In the genomic region with DNA sequence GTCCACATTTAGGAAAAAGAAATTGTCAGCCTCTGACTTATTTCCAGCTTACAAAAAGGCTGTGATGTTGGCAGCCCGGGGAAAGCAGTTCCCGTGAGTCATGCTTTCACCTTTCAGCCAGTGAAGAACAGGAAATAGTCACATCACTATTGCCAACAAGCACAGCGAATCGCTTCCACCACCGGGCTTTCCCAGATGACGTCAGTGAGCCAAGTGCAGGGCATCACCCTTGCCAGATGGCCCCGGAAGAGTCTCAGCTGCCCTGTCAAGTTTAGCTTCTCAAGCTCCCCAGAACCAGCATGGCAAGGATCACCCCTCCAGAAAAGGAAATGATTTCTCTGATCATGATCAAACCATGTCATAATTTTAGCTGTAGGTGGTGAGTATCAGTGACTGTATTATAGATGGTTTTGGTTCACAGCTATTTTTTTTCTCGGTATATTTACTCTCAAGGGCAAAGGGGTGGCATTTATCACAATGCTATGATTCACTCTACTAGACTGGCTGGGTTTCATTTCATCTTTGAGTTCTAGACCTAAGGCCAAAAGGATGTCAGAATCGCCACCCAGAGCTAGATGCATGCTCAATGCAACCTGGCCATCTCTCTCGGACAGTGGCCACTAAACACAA, we compare ENCODE assay signal across 1 cellular context.
TF ChIP-seq lines count a peak whose summit lies in the region.

No MANE protein-coding gene starts in this region.

TF ChIP-seq in K562, 482 proteins besides CTCF, POLR2A, EP300 and RAD21 (continued from another document and continues in another):
- TF ChIP-seq HDAC3 (IDR thresholded peaks at IDR 0.05; ENCODE audit: borderline replicate concordance, partially characterized antibody): no peak
- no peak for TF ChIP-seq FOXK1 (CRISPR knock-in tag; IDR thresholded peaks at IDR 0.05; ENCODE audit: borderline replicate concordance)
- no peak for TF ChIP-seq KLF16 (IDR thresholded peaks at IDR 0.05)
- no peak for TF ChIP-seq PML (IDR thresholded peaks at IDR 0.05; ENCODE audit: low read length)
- TF ChIP-seq, protein P1, sequence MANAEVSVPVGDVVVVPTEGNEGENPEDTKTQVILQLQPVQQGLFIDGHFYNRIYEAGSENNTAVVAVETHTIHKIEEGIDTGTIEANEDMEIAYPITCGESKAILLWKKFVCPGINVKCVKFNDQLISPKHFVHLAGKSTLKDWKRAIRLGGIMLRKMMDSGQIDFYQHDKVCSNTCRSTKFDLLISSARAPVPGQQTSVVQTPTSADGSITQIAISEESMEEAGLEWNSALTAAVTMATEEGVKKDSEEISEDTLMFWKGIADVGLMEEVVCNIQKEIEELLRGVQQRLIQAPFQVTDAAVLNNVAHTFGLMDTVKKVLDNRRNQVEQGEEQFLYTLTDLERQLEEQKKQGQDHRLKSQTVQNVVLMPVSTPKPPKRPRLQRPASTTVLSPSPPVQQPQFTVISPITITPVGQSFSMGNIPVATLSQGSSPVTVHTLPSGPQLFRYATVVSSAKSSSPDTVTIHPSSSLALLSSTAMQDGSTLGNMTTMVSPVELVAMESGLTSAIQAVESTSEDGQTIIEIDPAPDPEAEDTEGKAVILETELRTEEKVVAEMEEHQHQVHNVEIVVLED (CRISPR knock-in tag; IDR thresholded peaks at IDR 0.05): no peak
- peak; percentile 74; the same call in 1 of the 2 replicates for TF ChIP-seq ATF7 (IDR thresholded peaks at IDR 0.05)
- TF ChIP-seq RBM14 (IDR thresholded peaks at IDR 0.05; ENCODE audit: borderline replicate concordance, insufficient read depth, low read depth, low read length): no peak
- TF ChIP-seq NFRKB (IDR thresholded peaks at IDR 0.05; ENCODE audit: low read depth): no peak
- TF ChIP-seq CREM (IDR thresholded peaks at IDR 0.05; ENCODE audit: low read depth): peak; percentile 68
- TF ChIP-seq ZNF124 (CRISPR knock-in tag; IDR thresholded peaks at IDR 0.05): no peak
- TF ChIP-seq ZNF431 (CRISPR knock-in tag; IDR thresholded peaks at IDR 0.05): no peak
- peak; percentile 84 for TF ChIP-seq ZNF24 (IDR thresholded peaks at IDR 0.05)
- TF ChIP-seq JUNB (CRISPR knock-in tag; conservative IDR thresholded peaks at IDR 0.05): no peak
- no peak for TF ChIP-seq TCF7L2 (IDR thresholded peaks at IDR 0.05; ENCODE audit: low read depth, low read length)
- peak; percentile 48; the same call in 1 of the 2 replicates for TF ChIP-seq JUND (IDR thresholded peaks at IDR 0.05; ENCODE audit: borderline replicate concordance, low read depth, low read length)
- no peak for TF ChIP-seq JUND (tag; IDR thresholded peaks at IDR 0.05; ENCODE audit: borderline replicate concordance, low read depth, low read length)
- no peak for TF ChIP-seq EZH2 (IDR thresholded peaks at IDR 0.05; ENCODE audit: borderline replicate concordance, low read depth, low read length)
- TF ChIP-seq, protein P2, sequence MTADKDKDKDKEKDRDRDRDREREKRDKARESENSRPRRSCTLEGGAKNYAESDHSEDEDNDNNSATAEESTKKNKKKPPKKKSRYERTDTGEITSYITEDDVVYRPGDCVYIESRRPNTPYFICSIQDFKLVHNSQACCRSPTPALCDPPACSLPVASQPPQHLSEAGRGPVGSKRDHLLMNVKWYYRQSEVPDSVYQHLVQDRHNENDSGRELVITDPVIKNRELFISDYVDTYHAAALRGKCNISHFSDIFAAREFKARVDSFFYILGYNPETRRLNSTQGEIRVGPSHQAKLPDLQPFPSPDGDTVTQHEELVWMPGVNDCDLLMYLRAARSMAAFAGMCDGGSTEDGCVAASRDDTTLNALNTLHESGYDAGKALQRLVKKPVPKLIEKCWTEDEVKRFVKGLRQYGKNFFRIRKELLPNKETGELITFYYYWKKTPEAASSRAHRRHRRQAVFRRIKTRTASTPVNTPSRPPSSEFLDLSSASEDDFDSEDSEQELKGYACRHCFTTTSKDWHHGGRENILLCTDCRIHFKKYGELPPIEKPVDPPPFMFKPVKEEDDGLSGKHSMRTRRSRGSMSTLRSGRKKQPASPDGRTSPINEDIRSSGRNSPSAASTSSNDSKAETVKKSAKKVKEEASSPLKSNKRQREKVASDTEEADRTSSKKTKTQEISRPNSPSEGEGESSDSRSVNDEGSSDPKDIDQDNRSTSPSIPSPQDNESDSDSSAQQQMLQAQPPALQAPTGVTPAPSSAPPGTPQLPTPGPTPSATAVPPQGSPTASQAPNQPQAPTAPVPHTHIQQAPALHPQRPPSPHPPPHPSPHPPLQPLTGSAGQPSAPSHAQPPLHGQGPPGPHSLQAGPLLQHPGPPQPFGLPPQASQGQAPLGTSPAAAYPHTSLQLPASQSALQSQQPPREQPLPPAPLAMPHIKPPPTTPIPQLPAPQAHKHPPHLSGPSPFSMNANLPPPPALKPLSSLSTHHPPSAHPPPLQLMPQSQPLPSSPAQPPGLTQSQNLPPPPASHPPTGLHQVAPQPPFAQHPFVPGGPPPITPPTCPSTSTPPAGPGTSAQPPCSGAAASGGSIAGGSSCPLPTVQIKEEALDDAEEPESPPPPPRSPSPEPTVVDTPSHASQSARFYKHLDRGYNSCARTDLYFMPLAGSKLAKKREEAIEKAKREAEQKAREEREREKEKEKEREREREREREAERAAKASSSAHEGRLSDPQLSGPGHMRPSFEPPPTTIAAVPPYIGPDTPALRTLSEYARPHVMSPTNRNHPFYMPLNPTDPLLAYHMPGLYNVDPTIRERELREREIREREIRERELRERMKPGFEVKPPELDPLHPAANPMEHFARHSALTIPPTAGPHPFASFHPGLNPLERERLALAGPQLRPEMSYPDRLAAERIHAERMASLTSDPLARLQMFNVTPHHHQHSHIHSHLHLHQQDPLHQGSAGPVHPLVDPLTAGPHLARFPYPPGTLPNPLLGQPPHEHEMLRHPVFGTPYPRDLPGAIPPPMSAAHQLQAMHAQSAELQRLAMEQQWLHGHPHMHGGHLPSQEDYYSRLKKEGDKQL (CRISPR knock-in tag; IDR thresholded peaks at IDR 0.05; ENCODE audit: borderline replicate concordance): no peak
- no peak for TF ChIP-seq MED1 (CRISPR knock-in tag; IDR thresholded peaks at IDR 0.05; ENCODE audit: borderline replicate concordance)
- no peak for TF ChIP-seq RHOXF2B (CRISPR knock-in tag; conservative IDR thresholded peaks at IDR 0.05)
- TF ChIP-seq THRAP3 (IDR thresholded peaks at IDR 0.05; ENCODE audit: borderline replicate concordance): no peak
- peak; percentile 55; the same call in 1 of the 2 replicates for TF ChIP-seq ZNF175 (CRISPR knock-in tag; IDR thresholded peaks at IDR 0.05; ENCODE audit: low read depth)
- no peak for TF ChIP-seq PHF20 (IDR thresholded peaks at IDR 0.05; ENCODE audit: partially characterized antibody)
- TF ChIP-seq, protein P3, sequence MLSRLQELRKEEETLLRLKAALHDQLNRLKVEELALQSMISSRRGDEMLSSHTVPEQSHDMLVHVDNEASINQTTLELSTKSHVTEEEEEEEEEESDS (CRISPR knock-in tag; IDR thresholded peaks at IDR 0.05): no peak
- TF ChIP-seq ARID1B (IDR thresholded peaks at IDR 0.05): no peak
- TF ChIP-seq MTA3 (IDR thresholded peaks at IDR 0.05; ENCODE audit: borderline replicate concordance): no peak
- no peak for TF ChIP-seq NFE2 (IDR thresholded peaks at IDR 0.05; ENCODE audit: low read depth)
- TF ChIP-seq TSC22D4 (tag; IDR thresholded peaks at IDR 0.05): no peak
- TF ChIP-seq, protein P4, sequence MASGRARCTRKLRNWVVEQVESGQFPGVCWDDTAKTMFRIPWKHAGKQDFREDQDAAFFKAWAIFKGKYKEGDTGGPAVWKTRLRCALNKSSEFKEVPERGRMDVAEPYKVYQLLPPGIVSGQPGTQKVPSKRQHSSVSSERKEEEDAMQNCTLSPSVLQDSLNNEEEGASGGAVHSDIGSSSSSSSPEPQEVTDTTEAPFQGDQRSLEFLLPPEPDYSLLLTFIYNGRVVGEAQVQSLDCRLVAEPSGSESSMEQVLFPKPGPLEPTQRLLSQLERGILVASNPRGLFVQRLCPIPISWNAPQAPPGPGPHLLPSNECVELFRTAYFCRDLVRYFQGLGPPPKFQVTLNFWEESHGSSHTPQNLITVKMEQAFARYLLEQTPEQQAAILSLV (tag; IDR thresholded peaks at IDR 0.05): no peak
- TF ChIP-seq KDM1A (IDR thresholded peaks at IDR 0.05): no peak
- TF ChIP-seq STAT5B (CRISPR knock-in tag; IDR thresholded peaks at IDR 0.05): no peak
- no peak for TF ChIP-seq ZKSCAN3 (CRISPR knock-in tag; IDR thresholded peaks at IDR 0.05)
- TF ChIP-seq, protein P5, sequence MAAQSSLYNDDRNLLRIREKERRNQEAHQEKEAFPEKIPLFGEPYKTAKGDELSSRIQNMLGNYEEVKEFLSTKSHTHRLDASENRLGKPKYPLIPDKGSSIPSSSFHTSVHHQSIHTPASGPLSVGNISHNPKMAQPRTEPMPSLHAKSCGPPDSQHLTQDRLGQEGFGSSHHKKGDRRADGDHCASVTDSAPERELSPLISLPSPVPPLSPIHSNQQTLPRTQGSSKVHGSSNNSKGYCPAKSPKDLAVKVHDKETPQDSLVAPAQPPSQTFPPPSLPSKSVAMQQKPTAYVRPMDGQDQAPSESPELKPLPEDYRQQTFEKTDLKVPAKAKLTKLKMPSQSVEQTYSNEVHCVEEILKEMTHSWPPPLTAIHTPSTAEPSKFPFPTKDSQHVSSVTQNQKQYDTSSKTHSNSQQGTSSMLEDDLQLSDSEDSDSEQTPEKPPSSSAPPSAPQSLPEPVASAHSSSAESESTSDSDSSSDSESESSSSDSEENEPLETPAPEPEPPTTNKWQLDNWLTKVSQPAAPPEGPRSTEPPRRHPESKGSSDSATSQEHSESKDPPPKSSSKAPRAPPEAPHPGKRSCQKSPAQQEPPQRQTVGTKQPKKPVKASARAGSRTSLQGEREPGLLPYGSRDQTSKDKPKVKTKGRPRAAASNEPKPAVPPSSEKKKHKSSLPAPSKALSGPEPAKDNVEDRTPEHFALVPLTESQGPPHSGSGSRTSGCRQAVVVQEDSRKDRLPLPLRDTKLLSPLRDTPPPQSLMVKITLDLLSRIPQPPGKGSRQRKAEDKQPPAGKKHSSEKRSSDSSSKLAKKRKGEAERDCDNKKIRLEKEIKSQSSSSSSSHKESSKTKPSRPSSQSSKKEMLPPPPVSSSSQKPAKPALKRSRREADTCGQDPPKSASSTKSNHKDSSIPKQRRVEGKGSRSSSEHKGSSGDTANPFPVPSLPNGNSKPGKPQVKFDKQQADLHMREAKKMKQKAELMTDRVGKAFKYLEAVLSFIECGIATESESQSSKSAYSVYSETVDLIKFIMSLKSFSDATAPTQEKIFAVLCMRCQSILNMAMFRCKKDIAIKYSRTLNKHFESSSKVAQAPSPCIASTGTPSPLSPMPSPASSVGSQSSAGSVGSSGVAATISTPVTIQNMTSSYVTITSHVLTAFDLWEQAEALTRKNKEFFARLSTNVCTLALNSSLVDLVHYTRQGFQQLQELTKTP (IDR thresholded peaks at IDR 0.05; ENCODE audit: low read depth in 1 of 2, partially characterized antibody in 2 of 2): no peak
- TF ChIP-seq DIDO1 (tag; IDR thresholded peaks at IDR 0.05; ENCODE audit: low read depth): no peak
- TF ChIP-seq RCOR1 (IDR thresholded peaks at IDR 0.05; ENCODE audit: borderline replicate concordance in 1 of 2, low read depth in 2 of 2, low read length in 2 of 2): no peak
- TF ChIP-seq CBX3 (IDR thresholded peaks at IDR 0.05; ENCODE audit: borderline replicate concordance in 1 of 2, low read length in 2 of 2): no peak
- TF ChIP-seq POU5F1 (IDR thresholded peaks at IDR 0.05; ENCODE audit: borderline replicate concordance, low read depth, low read length, partially characterized antibody): no peak
- TF ChIP-seq, protein P6, sequence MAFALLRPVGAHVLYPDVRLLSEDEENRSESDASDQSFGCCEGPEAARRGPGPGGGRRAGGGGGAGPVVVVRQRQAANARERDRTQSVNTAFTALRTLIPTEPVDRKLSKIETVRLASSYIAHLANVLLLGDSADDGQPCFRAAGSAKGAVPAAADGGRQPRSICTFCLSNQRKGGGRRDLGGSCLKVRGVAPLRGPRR (CRISPR knock-in tag; IDR thresholded peaks at IDR 0.05): no peak
- no peak for TF ChIP-seq SNRNP70 (optimal IDR thresholded peaks at IDR 0.05; ENCODE audit: low read depth, low read length)
- no peak for TF ChIP-seq PHTF2 (CRISPR knock-in tag; IDR thresholded peaks at IDR 0.05)
- TF ChIP-seq, protein P7, sequence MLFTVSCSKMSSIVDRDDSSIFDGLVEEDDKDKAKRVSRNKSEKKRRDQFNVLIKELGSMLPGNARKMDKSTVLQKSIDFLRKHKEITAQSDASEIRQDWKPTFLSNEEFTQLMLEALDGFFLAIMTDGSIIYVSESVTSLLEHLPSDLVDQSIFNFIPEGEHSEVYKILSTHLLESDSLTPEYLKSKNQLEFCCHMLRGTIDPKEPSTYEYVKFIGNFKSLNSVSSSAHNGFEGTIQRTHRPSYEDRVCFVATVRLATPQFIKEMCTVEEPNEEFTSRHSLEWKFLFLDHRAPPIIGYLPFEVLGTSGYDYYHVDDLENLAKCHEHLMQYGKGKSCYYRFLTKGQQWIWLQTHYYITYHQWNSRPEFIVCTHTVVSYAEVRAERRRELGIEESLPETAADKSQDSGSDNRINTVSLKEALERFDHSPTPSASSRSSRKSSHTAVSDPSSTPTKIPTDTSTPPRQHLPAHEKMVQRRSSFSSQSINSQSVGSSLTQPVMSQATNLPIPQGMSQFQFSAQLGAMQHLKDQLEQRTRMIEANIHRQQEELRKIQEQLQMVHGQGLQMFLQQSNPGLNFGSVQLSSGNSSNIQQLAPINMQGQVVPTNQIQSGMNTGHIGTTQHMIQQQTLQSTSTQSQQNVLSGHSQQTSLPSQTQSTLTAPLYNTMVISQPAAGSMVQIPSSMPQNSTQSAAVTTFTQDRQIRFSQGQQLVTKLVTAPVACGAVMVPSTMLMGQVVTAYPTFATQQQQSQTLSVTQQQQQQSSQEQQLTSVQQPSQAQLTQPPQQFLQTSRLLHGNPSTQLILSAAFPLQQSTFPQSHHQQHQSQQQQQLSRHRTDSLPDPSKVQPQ (CRISPR knock-in tag; IDR thresholded peaks at IDR 0.05; ENCODE audit: borderline replicate concordance): no peak
- TF ChIP-seq U2AF1 (optimal IDR thresholded peaks at IDR 0.05; ENCODE audit: low read depth, low read length): no peak
- TF ChIP-seq, protein P8, sequence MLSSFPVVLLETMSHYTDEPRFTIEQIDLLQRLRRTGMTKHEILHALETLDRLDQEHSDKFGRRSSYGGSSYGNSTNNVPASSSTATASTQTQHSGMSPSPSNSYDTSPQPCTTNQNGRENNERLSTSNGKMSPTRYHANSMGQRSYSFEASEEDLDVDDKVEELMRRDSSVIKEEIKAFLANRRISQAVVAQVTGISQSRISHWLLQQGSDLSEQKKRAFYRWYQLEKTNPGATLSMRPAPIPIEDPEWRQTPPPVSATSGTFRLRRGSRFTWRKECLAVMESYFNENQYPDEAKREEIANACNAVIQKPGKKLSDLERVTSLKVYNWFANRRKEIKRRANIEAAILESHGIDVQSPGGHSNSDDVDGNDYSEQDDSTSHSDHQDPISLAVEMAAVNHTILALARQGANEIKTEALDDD (IDR thresholded peaks at IDR 0.05): no peak
- no peak for TF ChIP-seq KAT7 (CRISPR knock-in tag; IDR thresholded peaks at IDR 0.05; ENCODE audit: borderline replicate concordance)
- TF ChIP-seq, protein P9, sequence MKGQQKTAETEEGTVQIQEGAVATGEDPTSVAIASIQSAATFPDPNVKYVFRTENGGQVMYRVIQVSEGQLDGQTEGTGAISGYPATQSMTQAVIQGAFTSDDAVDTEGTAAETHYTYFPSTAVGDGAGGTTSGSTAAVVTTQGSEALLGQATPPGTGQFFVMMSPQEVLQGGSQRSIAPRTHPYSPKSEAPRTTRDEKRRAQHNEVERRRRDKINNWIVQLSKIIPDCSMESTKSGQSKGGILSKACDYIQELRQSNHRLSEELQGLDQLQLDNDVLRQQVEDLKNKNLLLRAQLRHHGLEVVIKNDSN (CRISPR knock-in tag; IDR thresholded peaks at IDR 0.05): no peak
